In genomic region chr15:66390670-66391069, GRCh38 we compare ENCODE assay signal across 9 cellular contexts. TPM values are rescaled to one million over a fixed set of nuclear protein-coding genes. Genes with fewer than 3 reads are reported as not detected.
DNase-seq lines count a peak whose midpoint lies in the region; ATAC-seq and TF ChIP-seq lines count a peak whose summit lies in the region.
"Had no signal": no experiment of that assay in that cellular context is flagged by ENCODE, and none has a peak within 500 bp of the region (broad histone marks: within the 10 kb centered on the region; RNA-seq: fewer than 3 reads in every experiment).

No MANE protein-coding gene starts in this region.

- H3K9ac ChIP-seq in PC-3 (ENCODE audit: low read length), result 0 out of 2 replicates have a peak overlapping the region, but pooled peaks have one; percentile 15

- ATAC-seq in PC-3, result peak; percentile 39
- ATAC-seq in GM19324 (IDR thresholded peaks at IDR 0.05; ENCODE audit: low FRiP score, unreplicated experiment), result no peak
- ATAC-seq: heart right ventricle had no signal

- no peak for DNase-seq in activated naive CD4-positive, alpha-beta T cell treated with anti-CD3 and anti-CD28 coated beads for 36 hours
- no peak for DNase-seq in activated naive CD4-positive, alpha-beta T cell (lab: John Stamatoyannopoulos, UW)
- peak; percentile 60 for DNase-seq in PC-3
- peak; percentile 23 for DNase-seq in transverse colon
- no peak for DNase-seq in SK-N-DZ (ENCODE audit: low spot score)
- no peak for DNase-seq in mesenteric fat pad (ENCODE audit: low spot score)
- DNase-seq: heart right ventricle had no signal

- H4K20me1 ChIP-seq in PC-3 (ENCODE audit: low read length), result peaks cover 51% of the 10 kb centered on the region

- CTCF ChIA-PET in activated naive CD4-positive, alpha-beta T cell treated with anti-CD3 and anti-CD28 coated beads for 36 hours (lab: Charles Lee), result interaction anchor here (0.6 kb wide), 1 partner anchor 46 kb away, joined by 3 read pairs; no protein-coding TSS in a partner anchor
- CTCF ChIA-PET in PC-3 (lab: Charles Lee), result interaction anchor here (0.6 kb wide), 1 partner anchor 21 kb away, joined by 7 read pairs; no protein-coding TSS in a partner anchor

- POLR2A ChIA-PET in PC-3 (lab: Charles Lee; ENCODE audit: unreplicated experiment), result no interaction called here

- H3K4me3 ChIP-seq in PC-3 (ENCODE audit: low read length) (peak overlapping the region; percentile 35), transverse colon (no peak overlapping the region)
- H3K4me3 ChIP-seq: heart right ventricle had no signal

- intact Hi-C loops in activated naive CD4-positive, alpha-beta T cell treated with anti-CD3 and anti-CD28 coated beads for 36 hours (cut with micrococcal nuclease), result loop anchor here (1.0 kb wide), 1 partner anchor 11 kb away; no protein-coding TSS in a partner anchor
- intact Hi-C loops in PC-3 (cut with micrococcal nuclease), result no loop called here
- intact Hi-C loops in dendritic cell treated with granulocyte-macrophage colony-stimulating factor and Interleukin-4, amounts not matched to agents 40 ng/mL and 50 ng/mL, for 4 days (cut with micrococcal nuclease), result loop anchor here (5.0 kb wide), 1 partner anchor 37 kb away; no protein-coding TSS in a partner anchor
- intact Hi-C loops in transverse colon (cut with DNase I; ENCODE audit: low total_unique reads), result loop anchor here (2.0 kb wide), 1 partner anchor 34 kb away; the partner anchor contains the start of gene TIPIN

- H3K27me3 ChIP-seq in PC-3 (ENCODE audit: low read length), result no peaks in the 10 kb centered on the region
- H3K27me3 ChIP-seq in transverse colon, result no peaks in the 10 kb centered on the region
- H3K27me3 ChIP-seq: heart right ventricle had no signal

- peak; percentile 32 for TF ChIP-seq EP300 in transverse colon (IDR thresholded peaks at IDR 0.05; ENCODE audit: low read depth)

- TF ChIP-seq CTCF in PC-3 (conservative IDR thresholded peaks at IDR 0.05; ENCODE audit: low read depth, low read length), result no peak
- no peak for TF ChIP-seq CTCF in transverse colon (IDR thresholded peaks at IDR 0.05)

- H3K79me2 ChIP-seq in PC-3 (ENCODE audit: low read length), result peaks cover 91% of the 10 kb centered on the region

- H3K4me1 ChIP-seq in PC-3 (ENCODE audit: insufficient read depth, low read length), result peaks cover 32% of the 10 kb centered on the region
- peaks cover 10 to 44% (median 17%) of the 10 kb centered on the region in 4 donors for H3K4me1 ChIP-seq in transverse colon

- H3K36me3 ChIP-seq in PC-3 (ENCODE audit: low read depth, low read length), result 0 out of 2 replicates have a peak, but pooled peaks cover 3% of the 10 kb centered on the region
- no peaks in the 10 kb centered on the region for H3K36me3 ChIP-seq in transverse colon

- H3K9me3 ChIP-seq in PC-3 (ENCODE audit: low read length) (no peaks in the 10 kb centered on the region), transverse colon (no peaks in the 10 kb centered on the region)
- H3K9me3 ChIP-seq: heart right ventricle had no signal

- H3K27ac ChIP-seq in PC-3 (ENCODE audit: low read length) (peak overlapping the region; percentile 74), transverse colon (peak overlapping the region in 2 of 4 donors; percentile 7 to 15)

- peak overlapping the region; percentile 32 for H3K27ac Mint-ChIP-seq in activated naive CD4-positive, alpha-beta T cell treated with anti-CD3 and anti-CD28 coated beads for 36 hours
- H3K27ac Mint-ChIP-seq in dendritic cell treated with granulocyte-macrophage colony-stimulating factor and Interleukin-4, amounts not matched to agents 40 ng/mL and 50 ng/mL, for 4 days, result peak overlapping the region; percentile 63

- BruUV-seq in PC-3 (replicated peaks; lab: Mats Ljungman, UMichigan), result no TSS peak

- no peak for TF ChIP-seq POLR2A in transverse colon (IDR thresholded peaks at IDR 0.05)

- H2AFZ ChIP-seq in PC-3 (ENCODE audit: low read length), result no peak overlapping the region

- 17 to 50% methylated on average over 1 of the region's 1 CpG for WGBS in transverse colon (ENCODE audit: low coverage in 1 of 2), 2 donors

- H3K9me2 ChIP-seq in PC-3 (replicated peaks; ENCODE audit: low read length), result no peaks in the 10 kb centered on the region

- H3K4me3 Mint-ChIP-seq in activated naive CD4-positive, alpha-beta T cell treated with anti-CD3 and anti-CD28 coated beads for 36 hours, result no peak overlapping the region
- H3K4me3 Mint-ChIP-seq in dendritic cell treated with granulocyte-macrophage colony-stimulating factor and Interleukin-4, amounts not matched to agents 40 ng/mL and 50 ng/mL, for 4 days, result peak overlapping the region; percentile 34

- H3F3A ChIP-seq in PC-3 (ENCODE audit: low read length, unreplicated experiment), result peaks cover 3% of the 10 kb centered on the region

- peaks cover 23% of the 10 kb centered on the region for H3K36me3 Mint-ChIP-seq in activated naive CD4-positive, alpha-beta T cell treated with anti-CD3 and anti-CD28 coated beads for 36 hours (ENCODE audit: low read depth)
- H3K36me3 Mint-ChIP-seq in dendritic cell treated with granulocyte-macrophage colony-stimulating factor and Interleukin-4, amounts not matched to agents 40 ng/mL and 50 ng/mL, for 4 days (ENCODE audit: low read depth), result peaks cover 55% of the 10 kb centered on the region

- in situ Hi-C loops in transverse colon (cut with MboI; ENCODE audit: low pct_ligation_motif_present in 1 of 4, low pct_unique_long_range_greater_than_20kb in 1 of 4, low sequenced_read_pairs in 3 of 4), result loop anchor here in 1 of 4 donors (25.0 kb wide), 1 partner anchor 97 kb away; the partner anchor contains the start of gene SNAPC5

- H3K27me3 Mint-ChIP-seq in activated naive CD4-positive, alpha-beta T cell treated with anti-CD3 and anti-CD28 coated beads for 36 hours (ENCODE audit: low read depth), result no peaks in the 10 kb centered on the region
- no peaks in the 10 kb centered on the region for H3K27me3 Mint-ChIP-seq in dendritic cell treated with granulocyte-macrophage colony-stimulating factor and Interleukin-4, amounts not matched to agents 40 ng/mL and 50 ng/mL, for 4 days

- H3K4me1 Mint-ChIP-seq in activated naive CD4-positive, alpha-beta T cell treated with anti-CD3 and anti-CD28 coated beads for 36 hours (ENCODE audit: low read depth), result peaks cover 77% of the 10 kb centered on the region
- H3K4me1 Mint-ChIP-seq in dendritic cell treated with granulocyte-macrophage colony-stimulating factor and Interleukin-4, amounts not matched to agents 40 ng/mL and 50 ng/mL, for 4 days (ENCODE audit: low read depth), result peaks cover 82% of the 10 kb centered on the region

- H3K9me3 Mint-ChIP-seq in activated naive CD4-positive, alpha-beta T cell treated with anti-CD3 and anti-CD28 coated beads for 36 hours, result no peaks in the 10 kb centered on the region
- H3K9me3 Mint-ChIP-seq in dendritic cell treated with granulocyte-macrophage colony-stimulating factor and Interleukin-4, amounts not matched to agents 40 ng/mL and 50 ng/mL, for 4 days, result no peaks in the 10 kb centered on the region

- H3K4me2 ChIP-seq in PC-3 (ENCODE audit: low read length), result peak overlapping the region; percentile 92

RNA-seq across cellular contexts. Expression of gene MAP2K1, which starts 4.0 kb away (rescaled TPM):
- 10 to 100 TPM; 69.6 to 72.6 TPM for total RNA-seq in activated naive CD4-positive, alpha-beta T cell treated with anti-CD3 and anti-CD28 coated beads for 36 hours
- 35.5 and 55.2 TPM in 2 replicates for total RNA-seq in PC-3 (2014; rRNA removed)
- total RNA-seq in transverse colon, result 10 to 100 TPM; 14.7 to 83.0 (median 40.0) TPM
- 22.5 and 25.2 TPM in 2 replicates for polyA plus RNA-seq in SK-N-DZ (2014; cell fraction: cytosol; rRNA removed)
- polyA plus RNA-seq in SK-N-DZ (2014; cell fraction: nucleus; rRNA removed), result 16.9 and 17.1 TPM in 2 replicates
- 75.4 TPM for total RNA-seq in mesenteric fat pad

RNA-seq across cellular contexts. Expression of gene TIPIN, which starts 34.2 kb away (rescaled TPM):
- 10 to 100 TPM; 33.8 to 34.7 TPM for total RNA-seq in activated naive CD4-positive, alpha-beta T cell treated with anti-CD3 and anti-CD28 coated beads for 36 hours
- total RNA-seq in PC-3 (2014; rRNA removed) (11.5 and 14.2 TPM in 2 replicates), transverse colon (1 to 10 TPM in 3 of 4 donors, not detected in 1; 2.2 to 4.0 (median 2.5) TPM), mesenteric fat pad (5.3 TPM)
- polyA plus RNA-seq in SK-N-DZ (2014; cell fraction: cytosol; rRNA removed), result 32.0 and 36.1 TPM in 2 replicates
- 18.8 and 24.0 TPM in 2 replicates for polyA plus RNA-seq in SK-N-DZ (2014; cell fraction: nucleus; rRNA removed)

Comparison
In these comparisons a context has a peak if more than half of its experiments do, and no peak if none do; other contexts are left out.
1. DNase-seq: peak in PC-3 (single experiment) and transverse colon (single experiment); none in activated naive CD4-positive, alpha-beta T cell treated with anti-CD3 and anti-CD28 coated beads for 36 hours (single experiment), activated naive CD4-positive, alpha-beta T cell (0 of 4), SK-N-DZ (single experiment) and mesenteric fat pad (single experiment).